In the genomic region with DNA sequence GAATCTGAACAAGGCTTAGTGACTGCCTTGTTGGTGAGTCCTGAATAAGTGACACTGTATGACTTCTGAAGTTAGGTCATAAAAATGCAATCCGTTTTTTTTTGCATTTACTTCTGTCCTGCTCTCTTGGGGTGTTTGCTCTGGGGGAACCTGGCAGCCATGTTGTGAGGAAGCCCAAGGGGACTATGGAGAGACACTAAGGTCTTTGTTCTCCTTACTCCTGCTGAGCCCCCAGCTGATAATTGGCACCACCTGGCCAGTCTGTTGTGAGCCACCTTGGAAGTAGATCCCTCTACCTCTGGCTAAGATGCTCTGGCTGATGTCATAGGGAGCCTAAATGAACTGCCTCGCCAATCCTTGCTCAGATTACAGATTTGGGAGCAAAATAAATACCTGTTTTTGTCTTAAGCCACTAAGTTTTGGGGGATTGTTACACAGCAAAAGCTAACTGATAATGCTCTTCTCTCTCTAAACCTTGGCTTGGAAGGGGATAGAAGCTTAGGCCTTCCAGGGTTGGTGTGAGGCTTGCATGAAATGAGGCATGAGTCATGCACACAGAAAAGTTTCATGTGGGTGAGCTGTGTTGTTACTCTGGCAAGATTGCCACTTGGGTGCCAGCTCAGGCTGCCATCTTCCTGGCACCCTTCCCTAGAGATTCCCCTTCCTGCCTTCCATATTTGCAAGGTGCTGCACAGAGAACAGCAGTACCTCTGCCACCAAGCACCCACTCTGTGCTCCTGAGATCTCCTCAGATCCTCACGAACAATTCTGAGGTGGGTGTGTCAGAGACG, we compare ENCODE assay signal across 23 cellular contexts. TPM values are rescaled to one million over a fixed set of nuclear protein-coding genes. Genes with fewer than 3 reads are reported as not detected.
A peak's percentile ranks its signal among the peaks of the same experiment; 100 is the strongest.
DNase-seq lines count a peak whose midpoint lies in the region; ATAC-seq, FAIRE-seq and TF ChIP-seq lines count a peak whose summit lies in the region.
"Had no signal": no experiment of that assay in that cellular context is flagged by ENCODE, and none has a peak within 500 bp of the region (broad histone marks: within the 10 kb centered on the region; RNA-seq: fewer than 3 reads in every experiment).

No MANE protein-coding gene starts in this region.

- no peak overlapping the region for H3K18ac ChIP-seq in H9 (ENCODE audit: insufficient read length, low read depth, low read length)

- in situ Hi-C loops in GM13977 (cut with MboI; ENCODE audit: low pct_unique_long_range_greater_than_20kb, low sequenced_read_pairs, unreplicated experiment), result no loop called here
- in situ Hi-C loops in K562 (cut with MboI), result no loop called here

- peaks cover 3% of the 10 kb centered on the region for H3K23me2 ChIP-seq in H9 (ENCODE audit: insufficient read length, low read depth, low read length, poor library complexity, severe bottlenecking)

- no peaks in the 10 kb centered on the region for H3K9me3 ChIP-seq in CD8-positive, alpha-beta T cell (ENCODE audit: low read length)
- no peaks in the 10 kb centered on the region; the same call in 1 of the 2 replicates for H3K9me3 ChIP-seq in K562 (replicated peaks; ENCODE audit: control insufficient read depth, insufficient read depth, low read depth, low read length)
- no peaks in the 10 kb centered on the region for H3K9me3 ChIP-seq in osteoblast (ENCODE audit: low read depth, low read length)
- H3K9me3 ChIP-seq in upper lobe of left lung, result peaks cover 0 to 10% (median 3%) of the 10 kb centered on the region in 4 donors
- no peaks in the 10 kb centered on the region for H3K9me3 ChIP-seq in H9 (ENCODE audit: control insufficient read depth, low read depth, low read length)

- TF ChIP-seq POLR2A in K562 (conservative IDR thresholded peaks at IDR 0.05), result no peak
- no peak for TF ChIP-seq POLR2A in upper lobe of left lung (IDR thresholded peaks at IDR 0.05)

- H3K4me2 ChIP-seq in K562 (ENCODE audit: insufficient read depth, low read length) (no peak overlapping the region), osteoblast (ENCODE audit: insufficient read depth, low read length) (no peak overlapping the region), H9 (ENCODE audit: insufficient read depth, insufficient read length, low read length) (no peak overlapping the region)
- H3K4me2 ChIP-seq: A549 had no signal

- H3K56ac ChIP-seq in H9 (ENCODE audit: insufficient read length, low read depth, low read length), result no peak overlapping the region

- no peak for TF ChIP-seq EP300 in K562 (IDR thresholded peaks at IDR 0.05; ENCODE audit: low read length)
- TF ChIP-seq EP300 in upper lobe of left lung (IDR thresholded peaks at IDR 0.05), result no peak

- peaks cover 4% of the 10 kb centered on the region for H3K4me1 ChIP-seq in CD8-positive, alpha-beta T cell (ENCODE audit: insufficient read depth, low read length)
- H3K4me1 ChIP-seq in K562 (replicated peaks in 1 of 2; ENCODE audit: control insufficient read depth in 2 of 2, insufficient read depth in 2 of 2, low read length in 2 of 2), result peaks cover 5% of the 10 kb centered on the region in 2 experiments; a peak in 4 of 5 replicates
- no peaks in the 10 kb centered on the region for H3K4me1 ChIP-seq in osteoblast (ENCODE audit: insufficient read depth, low read length)
- H3K4me1 ChIP-seq in upper lobe of left lung, result no peaks in the 10 kb centered on the region
- H3K4me1 ChIP-seq in H9 (ENCODE audit: insufficient read depth, low read length), result no peaks in the 10 kb centered on the region
- H3K4me1 ChIP-seq: A549 had no signal

- H3T11ph ChIP-seq in H9 (ENCODE audit: low read length), result no peak overlapping the region

- H2BK12ac ChIP-seq in H9 (ENCODE audit: insufficient read length, low read depth, low read length), result no peak overlapping the region

- H3K4ac ChIP-seq in H9 (ENCODE audit: low read depth, low read length), result no peak overlapping the region

- H4K5ac ChIP-seq in H9 (ENCODE audit: insufficient read length, low read depth, low read length), result no peak overlapping the region

- H3K27me3 ChIP-seq in CD8-positive, alpha-beta T cell (ENCODE audit: insufficient read depth, low read length), result no peaks in the 10 kb centered on the region
- no peaks in the 10 kb centered on the region for H3K27me3 ChIP-seq in K562 (ENCODE audit: control insufficient read depth in 2 of 2, insufficient read depth in 2 of 2, low read length in 2 of 2)
- H3K27me3 ChIP-seq in osteoblast (ENCODE audit: insufficient read depth, low read length), result no peaks in the 10 kb centered on the region
- no peaks in the 10 kb centered on the region for H3K27me3 ChIP-seq in upper lobe of left lung
- H3K27me3 ChIP-seq in H9 (ENCODE audit: insufficient read depth, low read length), result no peaks in the 10 kb centered on the region

- WGBS in K562 (ENCODE audit: insufficient coverage, low coverage, missing lambda C conversion rate), result 9% methylated on average over 3 of the region's 4 CpGs
- 91% methylated on average over 4 of the region's 4 CpGs for WGBS in upper lobe of left lung, 2 donors
- no CpG with 5 or more reads among the region's 4 CpGs for WGBS in H9 (ENCODE audit: extremely low coverage, insufficient read length, low lambda C conversion rate)

- no peaks in the 10 kb centered on the region for H4K20me1 ChIP-seq in K562 (replicated peaks; ENCODE audit: control insufficient read depth, insufficient read depth, low read length)
- no peaks in the 10 kb centered on the region for H4K20me1 ChIP-seq in osteoblast (ENCODE audit: insufficient read depth, low read length)
- H4K20me1 ChIP-seq in H9 (ENCODE audit: control insufficient read depth, insufficient read depth, insufficient read length), result no peaks in the 10 kb centered on the region

- no peak overlapping the region for H3K4me3 ChIP-seq in CD8-positive, alpha-beta T cell (ENCODE audit: low read depth, low read length)
- H3K4me3 ChIP-seq in K562 (no peak overlapping the region), osteoblast (ENCODE audit: insufficient read depth, low read length) (no peak overlapping the region), upper lobe of left lung (no peak overlapping the region)
- H3K4me3 ChIP-seq: A549 had no signal

- no peak for DNase-seq in CD8-positive, alpha-beta T cell
- DNase-seq in GM13977 (ENCODE audit: low spot score) (peak; percentile 6), K562 (ENCODE audit: extremely low read depth in 1 of 4, low spot score in 3 of 4) (peak in 1 of 4 experiments; percentile 2), osteoblast (ENCODE audit: insufficient read length, low spot score, missing footprints) (peak; percentile 37), upper lobe of left lung (no peak), amniotic stem cell (lab: John Stamatoyannopoulos, UW) (no peak), H9 (no peak)
- DNase-seq: CD4-positive, alpha-beta T cell; DMS153; GF-D8; Kasumi-1; NCI-H1105; NCI-H2081; NCI-H446 treated with DMSO at 0.1 percent for 48 hours; NK-92 treated with Interleukin-12 subunit alpha and Interleukin-12 subunit beta, amount 100 ng/mL, for 24 hours; Right ventricle myocardium superior had no signal

- H3K4me1 Mint-ChIP-seq in CD8-positive, alpha-beta T cell (ENCODE audit: low read depth), result peaks cover 13% of the 10 kb centered on the region
- H3K4me1 Mint-ChIP-seq in H9, result no peaks in the 10 kb centered on the region

- H3K9me1 ChIP-seq in K562 (ENCODE audit: control insufficient read depth, insufficient read depth, low read length), result no peaks in the 10 kb centered on the region

- H2AFZ ChIP-seq in K562 (ENCODE audit: low read depth, low read length) (no peak overlapping the region), osteoblast (ENCODE audit: low read length) (no peak overlapping the region), H9 (ENCODE audit: low read length) (no peak overlapping the region)

- H4K91ac ChIP-seq in H9 (ENCODE audit: insufficient read length, low read depth, low read length), result no peak overlapping the region

- CTCF ChIA-PET in CD8-positive, alpha-beta T cell (lab: Charles Lee), result interaction anchor here (1.2 to 1.9 kb wide), 2 partner anchors 9 to 11 kb away, joined by 3 to 5 read pairs; a partner anchor contains a TSS
- CTCF ChIA-PET in K562 (lab: Yijun Ruan, JAX; ENCODE audit: low intra/inter-chr PET ratio), result interaction anchor here (0.8 kb wide), 1 partner anchor 9 kb away, joined by 4 read pairs; no protein-coding TSS in a partner anchor

- H3K27ac ChIP-seq in CD8-positive, alpha-beta T cell (ENCODE audit: low read depth, low read length), result no peak overlapping the region
- H3K27ac ChIP-seq in K562 (ENCODE audit: extremely low read depth, low read depth, low read length) (no peak overlapping the region), osteoblast (ENCODE audit: low read depth, low read length) (no peak overlapping the region), upper lobe of left lung (no peak overlapping the region), H9 (ENCODE audit: insufficient read length, low read depth, low read length) (no peak overlapping the region)
- H3K27ac ChIP-seq: A549, HL-60 had no signal

- no peak overlapping the region for H4K8ac ChIP-seq in H9 (replicated peaks; ENCODE audit: insufficient read length, low read depth, low read length)

- H3K14ac ChIP-seq in H9 (ENCODE audit: insufficient read depth, low read length), result no peak overlapping the region

- H3K79me2 ChIP-seq in K562 (ENCODE audit: control insufficient read depth, insufficient read depth, low read length), result no peaks in the 10 kb centered on the region
- H3K79me2 ChIP-seq in osteoblast (ENCODE audit: insufficient read depth, low read length), result no peaks in the 10 kb centered on the region
- no peaks in the 10 kb centered on the region for H3K79me2 ChIP-seq in H9 (ENCODE audit: insufficient read depth, low read length)

- no peaks in the 10 kb centered on the region for H3K27me3 Mint-ChIP-seq in CD8-positive, alpha-beta T cell (ENCODE audit: low read depth)
- H3K27me3 Mint-ChIP-seq in H9 (ENCODE audit: low read depth), result peaks cover 21% of the 10 kb centered on the region
- H3K27me3 Mint-ChIP-seq: CD4-positive, alpha-beta T cell; IgD-negative memory B cell had no signal

- BruUV-seq in K562 (replicated peaks; lab: Mats Ljungman, UMichigan), result no TSS peak

- H2BK5ac ChIP-seq in H9 (ENCODE audit: insufficient read length, low read length), result no peak overlapping the region

- H2BK20ac ChIP-seq in H9 (ENCODE audit: low read depth, low read length, poor library complexity, severe bottlenecking), result no peak overlapping the region

- TF ChIP-seq RAD21 in K562 (CRISPR knock-in tag; conservative IDR thresholded peaks at IDR 0.05 in 1 of 2, IDR thresholded peaks at IDR 0.05 in 1 of 2), result no peak

- no peak overlapping the region for H2BK120ac ChIP-seq in H9 (ENCODE audit: low read depth, low read length, poor library complexity, severe bottlenecking)

- no peak for TF ChIP-seq CTCF in CD8-positive, alpha-beta T cell (IDR thresholded peaks at IDR 0.05)
- TF ChIP-seq CTCF in GM13977 (IDR thresholded peaks at IDR 0.05; ENCODE audit: extremely low read depth, insufficient read depth, missing control alignments) (no peak), K562 (IDR thresholded peaks at IDR 0.05 in 2 of 3, conservative IDR thresholded peaks at IDR 0.05 in 1 of 3; ENCODE audit: insufficient read depth in 2 of 3, low read depth in 1 of 3, low read length in 3 of 3) (no peak), osteoblast (IDR thresholded peaks at IDR 0.05; ENCODE audit: extremely low read depth, low read depth, low read length) (no peak), upper lobe of left lung (IDR thresholded peaks at IDR 0.05) (no peak), H9 (conservative IDR thresholded peaks at IDR 0.05) (no peak)

- ATAC-seq in CD8-positive, alpha-beta T cell, result no peak
- ATAC-seq in K562 (no peak), upper lobe of left lung (ENCODE audit: low FRiP score in 2 of 2) (no peak)
- ATAC-seq: A549 had no signal

- no peaks in the 10 kb centered on the region for H3K79me1 ChIP-seq in H9 (ENCODE audit: insufficient read depth, low read depth, low read length, poor library complexity, severe bottlenecking)

- FAIRE-seq in K562 (lab: Jason Lieb, UNC), result peak; percentile 54
- FAIRE-seq: A549, GM12892, H1, RCC 7860 had no signal

- H2BK15ac ChIP-seq in H9 (ENCODE audit: low read depth, low read length), result no peak overlapping the region

- peaks cover 14% of the 10 kb centered on the region for H3K36me3 Mint-ChIP-seq in CD8-positive, alpha-beta T cell
- peaks cover 0 to 15% (median 0%) of the 10 kb centered on the region in 3 experiments; a peak in 3 of 7 replicates for H3K36me3 Mint-ChIP-seq in H9 (ENCODE audit: insufficient read depth in 1 of 3, low read depth in 3 of 3)

- POLR2A ChIA-PET in CD8-positive, alpha-beta T cell (lab: Charles Lee), result interaction anchor here (0.5 to 1.3 kb wide), 2 partner anchors 11 to 398 kb away, joined by 3 read pairs; a partner anchor contains a TSS
- POLR2A ChIA-PET in K562 (lab: Yijun Ruan, JAX), result interaction anchor here (0.6 kb wide), 1 partner anchor 383 kb away, joined by 3 read pairs; no protein-coding TSS in a partner anchor

- no peak overlapping the region for H3K23ac ChIP-seq in H9 (ENCODE audit: insufficient read length, low read depth, low read length)

- no peak overlapping the region for H2AK5ac ChIP-seq in H9 (ENCODE audit: insufficient read length, low read length)

- peaks cover 9% of the 10 kb centered on the region for H3K9me3 Mint-ChIP-seq in CD8-positive, alpha-beta T cell
- peaks cover 2 to 3% of the 10 kb centered on the region in 2 experiments; a peak in 1 of 5 replicates for H3K9me3 Mint-ChIP-seq in H9
- H3K9me3 Mint-ChIP-seq: CD4-positive, alpha-beta T cell had no signal

- H3K4me3 Mint-ChIP-seq in CD8-positive, alpha-beta T cell, result no peak overlapping the region
- H3K4me3 Mint-ChIP-seq in H9, result no peak overlapping the region
- H3K4me3 Mint-ChIP-seq: CD4-positive, alpha-beta T cell had no signal

- no peaks in the 10 kb centered on the region for H3K36me3 ChIP-seq in CD8-positive, alpha-beta T cell (ENCODE audit: insufficient read depth, low read length)
- no peaks in the 10 kb centered on the region for H3K36me3 ChIP-seq in K562 (ENCODE audit: control insufficient read depth, insufficient read depth, low read length)
- H3K36me3 ChIP-seq in osteoblast (ENCODE audit: insufficient read depth, low read length), result no peaks in the 10 kb centered on the region
- H3K36me3 ChIP-seq in upper lobe of left lung, result no peaks in the 10 kb centered on the region

- intact Hi-C loops in CD8-positive, alpha-beta T cell (cut with DNase I, micrococcal nuclease), result no loop called here
- intact Hi-C loops in K562 (cut with micrococcal nuclease), result no loop called here

- H3K9ac ChIP-seq in K562 (ENCODE audit: insufficient read depth in 1 of 2, low read depth in 2 of 2, low read length in 2 of 2), result no peak overlapping the region
- no peak overlapping the region for H3K9ac ChIP-seq in H9 (ENCODE audit: extremely low read depth, insufficient read length, low read length)

- peak overlapping the region; percentile 50 for H3K27ac Mint-ChIP-seq in CD8-positive, alpha-beta T cell
- no peak overlapping the region for H3K27ac Mint-ChIP-seq in H9
- H3K27ac Mint-ChIP-seq: CD4-positive, alpha-beta T cell had no signal

RNA-seq across cellular contexts. Expression of a gene that starts 10.1 kb away (rescaled TPM):
- 1 to 10 TPM; 1.4 to 1.6 TPM for total RNA-seq in CD8-positive, alpha-beta T cell
- total RNA-seq in K562 (2011; cell fraction: chromatin; rRNA removed; ENCODE audit: low replicate concordance), result 0.95 and 1.9 TPM in 2 replicates
- 1.3 and 1.7 TPM in 2 replicates for total RNA-seq in K562 (2011; cell fraction: nucleolus; rRNA removed)
- 1.5 and 2.5 TPM in 2 replicates for total RNA-seq in K562 (2011; cell fraction: nucleoplasm; rRNA removed)
- total RNA-seq in K562 (2014; rRNA removed), result 1.0 and 1.5 TPM in 2 replicates
- total RNA-seq in K562 (2014; rRNA removed; fragmentation: Illumina TruSeq; extraction: Trizol), result 0.26 and 0.44 TPM in 2 replicates
- total RNA-seq in K562 (2015; rRNA removed; fragmentation: Illumina TruSeq; extraction: Trizol), result 0.62 and 0.68 TPM in 2 replicates
- total RNA-seq in K562 (2021), result 6.2 and 7.0 TPM in 2 replicates
- 0.75 and 0.81 TPM in 2 replicates for polyA plus RNA-seq in K562 (2011; rRNA removed)
- polyA plus RNA-seq in K562 (2011; cell fraction: cytosol; rRNA removed), result 2.2 and 3.2 TPM in 2 replicates
- 0.86 and 1.5 TPM in 2 replicates for polyA plus RNA-seq in K562 (2011; cell fraction: nucleus; rRNA removed)
- polyA plus RNA-seq in K562 (2012), result 5.6 and 11.4 TPM in 2 replicates
- polyA plus RNA-seq in K562 (2014; fragmentation: Illumina TruSeq; extraction: Trizol), result 2.9 and 3.9 TPM in 2 replicates
- under 1 TPM; 0.14 to 0.15 TPM for polyA plus RNA-seq in K562 (2014; fragmentation: Nextera tagmentation; extraction: Ambion mirVana)
- 1.7 TPM in 2 replicates for polyA plus RNA-seq in K562 (2014; rRNA removed)
- polyA minus RNA-seq in K562 (2011; rRNA and poly(A)+ RNA removed), result 0.51 and 1.4 TPM in 2 replicates
- 8.2 and 9.8 TPM in 2 replicates for polyA minus RNA-seq in K562 (2011; cell fraction: cytosol; rRNA and poly(A)+ RNA removed)
- 0.81 and 2.2 TPM in 2 replicates for polyA minus RNA-seq in K562 (2011; cell fraction: nucleus; rRNA and poly(A)+ RNA removed)
- not detected in 2 replicates for total RNA-seq in osteoblast
- total RNA-seq in upper lobe of left lung, result 1 to 10 TPM in 2 of 6 donors, under 1 TPM in 3, not detected in 1; 0.54 to 1.5 (median 0.76) TPM
- 19.5 and 20.3 TPM in 2 replicates for total RNA-seq in H9 (2021)
- polyA plus RNA-seq: BJ had no signal

RNA-seq across cellular contexts. Expression of a gene that starts 10.4 kb away (rescaled TPM):
- 10 to 100 TPM; 94.0 to 95.9 TPM for total RNA-seq in CD8-positive, alpha-beta T cell
- total RNA-seq in K562 (2011; cell fraction: chromatin; rRNA removed; ENCODE audit: low replicate concordance), result 0.69 TPM in 2 replicates
- total RNA-seq in K562 (2011; cell fraction: nucleolus; rRNA removed), result 0.39 and 0.67 TPM in 2 replicates
- total RNA-seq in K562 (2011; cell fraction: nucleoplasm; rRNA removed), result 0.37 TPM in 1 of 2 replicates, not detected in the other
- total RNA-seq in K562 (2014; rRNA removed), result 0.09 and 0.16 TPM in 2 replicates
- 0.18 TPM in 1 of 2 replicates, not detected in the other for total RNA-seq in K562 (2014; rRNA removed; fragmentation: Illumina TruSeq; extraction: Trizol)
- 0.15 and 0.43 TPM in 2 replicates for total RNA-seq in K562 (2015; rRNA removed; fragmentation: Illumina TruSeq; extraction: Trizol)
- total RNA-seq in K562 (2021), result 0.49 and 0.78 TPM in 2 replicates
- polyA plus RNA-seq in K562 (2011; rRNA removed), result 0.29 and 1.1 TPM in 2 replicates
- polyA plus RNA-seq in K562 (2011; cell fraction: cytosol; rRNA removed), result 0.54 and 0.91 TPM in 2 replicates
- polyA plus RNA-seq in K562 (2011; cell fraction: nucleus; rRNA removed), result 2.0 and 3.1 TPM in 2 replicates
- 0.68 and 1.4 TPM in 2 replicates for polyA plus RNA-seq in K562 (2012)
- polyA plus RNA-seq in K562 (2014; fragmentation: Illumina TruSeq; extraction: Trizol), result 0.33 and 0.34 TPM in 2 replicates
- under 1 TPM in 1 of 2 experiments, not detected in 1; 0.03 TPM for polyA plus RNA-seq in K562 (2014; fragmentation: Nextera tagmentation; extraction: Ambion mirVana)
- polyA plus RNA-seq in K562 (2014; rRNA removed), result 0.19 and 1.2 TPM in 2 replicates
- polyA minus RNA-seq in K562 (2011; rRNA and poly(A)+ RNA removed), result 0.09 TPM in 1 of 2 replicates, not detected in the other
- polyA minus RNA-seq in K562 (2011; cell fraction: cytosol; rRNA and poly(A)+ RNA removed), result not detected in 2 replicates
- 0.27 and 0.78 TPM in 2 replicates for polyA minus RNA-seq in K562 (2011; cell fraction: nucleus; rRNA and poly(A)+ RNA removed)
- total RNA-seq in osteoblast, result not detected in 2 replicates
- total RNA-seq in upper lobe of left lung, result 10 to 100 TPM in 5 of 6 donors, 1 to 10 TPM in 1; 5.8 to 31.4 (median 12.6) TPM
- total RNA-seq in H9 (2021), result 2.4 TPM in 2 replicates

RNA-seq across cellular contexts. Expression of a gene that starts 27.9 kb away (rescaled TPM):
- total RNA-seq in CD8-positive, alpha-beta T cell, result 1 to 10 TPM; 7.8 to 8.9 TPM
- total RNA-seq in K562 (2011; cell fraction: chromatin; rRNA removed; ENCODE audit: low replicate concordance), result 0.21 TPM in 1 of 2 replicates, not detected in the other
- not detected in 2 replicates for total RNA-seq in K562 (2011; cell fraction: nucleolus; rRNA removed)
- not detected in 2 replicates for total RNA-seq in K562 (2011; cell fraction: nucleoplasm; rRNA removed)
- total RNA-seq in K562 (2014; rRNA removed) (0.57 TPM in 1 of 2 replicates, not detected in the other), K562 (2014; rRNA removed; fragmentation: Illumina TruSeq; extraction: Trizol) (not detected in 2 replicates), K562 (2015; rRNA removed; fragmentation: Illumina TruSeq; extraction: Trizol) (not detected in 2 replicates), K562 (2021) (0.49 and 0.65 TPM in 2 replicates), osteoblast (not detected in 2 replicates), upper lobe of left lung (100 to 1,000 TPM in 1 of 6 donors, 10 to 100 TPM in 5; 51.1 to 120 (median 74.1) TPM), H9 (2021) (31.4 and 32.1 TPM in 2 replicates)
- polyA plus RNA-seq in K562 (2011; rRNA removed) (0.11 TPM in 1 of 2 replicates, not detected in the other), K562 (2014; fragmentation: Illumina TruSeq; extraction: Trizol) (not detected in 2 replicates), K562 (2014; fragmentation: Nextera tagmentation; extraction: Ambion mirVana) (not detected), K562 (2014; rRNA removed) (0.18 TPM in 1 of 2 replicates, not detected in the other)
- 0.18 TPM in 1 of 2 replicates, not detected in the other for polyA plus RNA-seq in K562 (2011; cell fraction: cytosol; rRNA removed)
- 0.17 TPM in 1 of 2 replicates, not detected in the other for polyA plus RNA-seq in K562 (2011; cell fraction: nucleus; rRNA removed)
- 0.13 and 0.15 TPM in 2 replicates for polyA plus RNA-seq in K562 (2012)
- polyA minus RNA-seq in K562 (2011; rRNA and poly(A)+ RNA removed), result not detected in 2 replicates
- polyA minus RNA-seq in K562 (2011; cell fraction: cytosol; rRNA and poly(A)+ RNA removed), result not detected in 2 replicates
- polyA minus RNA-seq in K562 (2011; cell fraction: nucleus; rRNA and poly(A)+ RNA removed), result not detected in 2 replicates
- total RNA-seq: Right ventricle myocardium superior had no signal
- polyA plus RNA-seq: BJ had no signal

RNA-seq across cellular contexts. Expression of a gene that starts 32.4 kb away (rescaled TPM):
- 10 to 100 TPM; 10.5 to 10.9 TPM for total RNA-seq in CD8-positive, alpha-beta T cell
- 29.1 and 59.8 TPM in 2 replicates for total RNA-seq in K562 (2011; cell fraction: chromatin; rRNA removed; ENCODE audit: low replicate concordance)
- 30.5 and 33.7 TPM in 2 replicates for total RNA-seq in K562 (2011; cell fraction: nucleolus; rRNA removed)
- 23.0 and 27.6 TPM in 2 replicates for total RNA-seq in K562 (2011; cell fraction: nucleoplasm; rRNA removed)
- total RNA-seq in K562 (2014; rRNA removed) (40.4 and 57.2 TPM in 2 replicates), K562 (2014; rRNA removed; fragmentation: Illumina TruSeq; extraction: Trizol) (26.2 and 26.6 TPM in 2 replicates), K562 (2015; rRNA removed; fragmentation: Illumina TruSeq; extraction: Trizol) (25.8 and 26.0 TPM in 2 replicates), K562 (2021) (72.0 and 75.1 TPM in 2 replicates), osteoblast (22.8 and 23.6 TPM in 2 replicates), upper lobe of left lung (100 to 1,000 TPM in 1 of 6 donors, 10 to 100 TPM in 5; 29.3 to 133 (median 64.5) TPM), H9 (2021) (35.0 and 42.9 TPM in 2 replicates)
- polyA plus RNA-seq in K562 (2011; rRNA removed) (18.7 and 20.9 TPM in 2 replicates), K562 (2014; fragmentation: Illumina TruSeq; extraction: Trizol) (64.3 and 70.5 TPM in 2 replicates), K562 (2014; fragmentation: Nextera tagmentation; extraction: Ambion mirVana) (1 to 10 TPM; 6.1 to 6.5 TPM), K562 (2014; rRNA removed) (44.3 and 47.5 TPM in 2 replicates)
- 26.3 and 40.4 TPM in 2 replicates for polyA plus RNA-seq in K562 (2011; cell fraction: cytosol; rRNA removed)
- 29.0 and 43.3 TPM in 2 replicates for polyA plus RNA-seq in K562 (2011; cell fraction: nucleus; rRNA removed)
- 50.5 and 59.9 TPM in 2 replicates for polyA plus RNA-seq in K562 (2012)
- 11.8 and 15.9 TPM in 2 replicates for polyA minus RNA-seq in K562 (2011; rRNA and poly(A)+ RNA removed)
- polyA minus RNA-seq in K562 (2011; cell fraction: cytosol; rRNA and poly(A)+ RNA removed), result 43.9 and 56.2 TPM in 2 replicates
- 8.1 and 11.1 TPM in 2 replicates for polyA minus RNA-seq in K562 (2011; cell fraction: nucleus; rRNA and poly(A)+ RNA removed)

RNA-seq across cellular contexts. Expression of a gene that starts 38.8 kb away (rescaled TPM):
- 10 to 100 TPM; 18.3 to 19.8 TPM for total RNA-seq in CD8-positive, alpha-beta T cell
- 5.5 and 15.4 TPM in 2 replicates for total RNA-seq in K562 (2011; cell fraction: chromatin; rRNA removed; ENCODE audit: low replicate concordance)
- total RNA-seq in K562 (2011; cell fraction: nucleolus; rRNA removed), result 19.5 and 27.3 TPM in 2 replicates
- total RNA-seq in K562 (2011; cell fraction: nucleoplasm; rRNA removed), result 20.7 and 24.7 TPM in 2 replicates
- total RNA-seq in K562 (2014; rRNA removed) (13.8 and 17.7 TPM in 2 replicates), K562 (2014; rRNA removed; fragmentation: Illumina TruSeq; extraction: Trizol) (6.5 TPM in 2 replicates), K562 (2015; rRNA removed; fragmentation: Illumina TruSeq; extraction: Trizol) (6.2 and 7.6 TPM in 2 replicates), K562 (2021) (17.9 and 18.9 TPM in 2 replicates), osteoblast (12.7 and 16.6 TPM in 2 replicates), upper lobe of left lung (10 to 100 TPM in 2 of 6 donors, 1 to 10 TPM in 4; 6.3 to 11.6 (median 8.4) TPM), H9 (2021) (1.9 and 2.1 TPM in 2 replicates)
- polyA plus RNA-seq in K562 (2011; rRNA removed) (15.1 and 19.2 TPM in 2 replicates), K562 (2014; fragmentation: Illumina TruSeq; extraction: Trizol) (4.7 and 6.4 TPM in 2 replicates), K562 (2014; fragmentation: Nextera tagmentation; extraction: Ambion mirVana) (1 to 10 TPM; 1.4 to 2.1 TPM), K562 (2014; rRNA removed) (9.8 and 11.9 TPM in 2 replicates)
- polyA plus RNA-seq in K562 (2011; cell fraction: cytosol; rRNA removed), result 20.1 and 36.9 TPM in 2 replicates
- polyA plus RNA-seq in K562 (2011; cell fraction: nucleus; rRNA removed), result 11.4 and 12.1 TPM in 2 replicates
- polyA plus RNA-seq in K562 (2012), result 14.1 and 19.0 TPM in 2 replicates
- polyA minus RNA-seq in K562 (2011; rRNA and poly(A)+ RNA removed), result 5.3 and 5.5 TPM in 2 replicates
- 11.5 and 17.7 TPM in 2 replicates for polyA minus RNA-seq in K562 (2011; cell fraction: cytosol; rRNA and poly(A)+ RNA removed)
- 5.0 and 6.9 TPM in 2 replicates for polyA minus RNA-seq in K562 (2011; cell fraction: nucleus; rRNA and poly(A)+ RNA removed)

Comparison
In these comparisons a context has a peak if more than half of its experiments do, and no peak if none do; other contexts are left out.
1. DNase-seq: peak in GM13977 (single experiment) and osteoblast (single experiment); none in CD8-positive, alpha-beta T cell (0 of 7), upper lobe of left lung (0 of 2), amniotic stem cell (single experiment) and H9 (single experiment).